ENCODE assay signal across 1 cellular context in the genomic region with DNA sequence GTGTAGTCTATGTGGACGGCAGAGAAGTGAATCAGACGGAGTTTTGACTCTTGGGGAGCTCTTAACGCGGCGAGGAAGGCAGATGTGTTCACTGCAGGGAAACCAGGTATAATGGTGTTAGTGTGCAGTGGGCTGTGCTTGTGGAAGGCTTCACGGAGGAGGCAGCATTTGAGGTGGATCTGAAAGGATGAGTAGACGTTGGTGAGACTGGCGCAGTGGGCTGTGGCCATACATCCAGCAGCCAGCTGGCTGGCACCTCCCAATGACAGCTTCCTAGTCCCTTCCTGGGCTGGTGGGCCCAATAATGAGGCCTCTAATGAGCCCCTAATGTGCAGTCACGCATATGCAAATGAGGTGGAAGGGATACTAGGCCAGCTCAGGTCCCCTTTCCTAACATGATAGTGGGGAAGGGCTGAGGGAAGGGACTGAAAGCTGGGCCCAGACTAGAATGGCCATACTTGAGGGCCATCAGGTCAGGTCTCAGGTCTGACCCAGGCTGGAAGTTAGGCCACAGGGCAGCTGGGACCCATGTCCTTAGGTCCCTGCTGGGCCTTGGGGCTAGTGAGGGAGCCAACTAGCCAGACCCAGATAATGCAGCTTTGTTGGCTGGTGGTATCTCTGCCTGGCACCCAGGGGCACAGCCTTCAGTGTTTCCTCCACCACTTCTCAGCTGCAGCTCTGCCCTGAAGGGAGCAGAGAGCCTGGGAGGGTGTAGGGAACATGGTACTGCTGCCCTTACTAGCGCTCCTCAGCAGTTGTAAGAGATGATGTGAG.
TF ChIP-seq lines count a peak whose summit lies in the region.

No MANE protein-coding gene starts in this region.

TF ChIP-seq in GM23338, 12 proteins besides CTCF, POLR2A, EP300 and RAD21 (continued from another document):
- TF ChIP-seq, protein P1, sequence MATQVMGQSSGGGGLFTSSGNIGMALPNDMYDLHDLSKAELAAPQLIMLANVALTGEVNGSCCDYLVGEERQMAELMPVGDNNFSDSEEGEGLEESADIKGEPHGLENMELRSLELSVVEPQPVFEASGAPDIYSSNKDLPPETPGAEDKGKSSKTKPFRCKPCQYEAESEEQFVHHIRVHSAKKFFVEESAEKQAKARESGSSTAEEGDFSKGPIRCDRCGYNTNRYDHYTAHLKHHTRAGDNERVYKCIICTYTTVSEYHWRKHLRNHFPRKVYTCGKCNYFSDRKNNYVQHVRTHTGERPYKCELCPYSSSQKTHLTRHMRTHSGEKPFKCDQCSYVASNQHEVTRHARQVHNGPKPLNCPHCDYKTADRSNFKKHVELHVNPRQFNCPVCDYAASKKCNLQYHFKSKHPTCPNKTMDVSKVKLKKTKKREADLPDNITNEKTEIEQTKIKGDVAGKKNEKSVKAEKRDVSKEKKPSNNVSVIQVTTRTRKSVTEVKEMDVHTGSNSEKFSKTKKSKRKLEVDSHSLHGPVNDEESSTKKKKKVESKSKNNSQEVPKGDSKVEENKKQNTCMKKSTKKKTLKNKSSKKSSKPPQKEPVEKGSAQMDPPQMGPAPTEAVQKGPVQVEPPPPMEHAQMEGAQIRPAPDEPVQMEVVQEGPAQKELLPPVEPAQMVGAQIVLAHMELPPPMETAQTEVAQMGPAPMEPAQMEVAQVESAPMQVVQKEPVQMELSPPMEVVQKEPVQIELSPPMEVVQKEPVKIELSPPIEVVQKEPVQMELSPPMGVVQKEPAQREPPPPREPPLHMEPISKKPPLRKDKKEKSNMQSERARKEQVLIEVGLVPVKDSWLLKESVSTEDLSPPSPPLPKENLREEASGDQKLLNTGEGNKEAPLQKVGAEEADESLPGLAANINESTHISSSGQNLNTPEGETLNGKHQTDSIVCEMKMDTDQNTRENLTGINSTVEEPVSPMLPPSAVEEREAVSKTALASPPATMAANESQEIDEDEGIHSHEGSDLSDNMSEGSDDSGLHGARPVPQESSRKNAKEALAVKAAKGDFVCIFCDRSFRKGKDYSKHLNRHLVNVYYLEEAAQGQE (IDR thresholded peaks at IDR 0.05; ENCODE audit: unreplicated experiment): no peak
- TF ChIP-seq, protein P2, sequence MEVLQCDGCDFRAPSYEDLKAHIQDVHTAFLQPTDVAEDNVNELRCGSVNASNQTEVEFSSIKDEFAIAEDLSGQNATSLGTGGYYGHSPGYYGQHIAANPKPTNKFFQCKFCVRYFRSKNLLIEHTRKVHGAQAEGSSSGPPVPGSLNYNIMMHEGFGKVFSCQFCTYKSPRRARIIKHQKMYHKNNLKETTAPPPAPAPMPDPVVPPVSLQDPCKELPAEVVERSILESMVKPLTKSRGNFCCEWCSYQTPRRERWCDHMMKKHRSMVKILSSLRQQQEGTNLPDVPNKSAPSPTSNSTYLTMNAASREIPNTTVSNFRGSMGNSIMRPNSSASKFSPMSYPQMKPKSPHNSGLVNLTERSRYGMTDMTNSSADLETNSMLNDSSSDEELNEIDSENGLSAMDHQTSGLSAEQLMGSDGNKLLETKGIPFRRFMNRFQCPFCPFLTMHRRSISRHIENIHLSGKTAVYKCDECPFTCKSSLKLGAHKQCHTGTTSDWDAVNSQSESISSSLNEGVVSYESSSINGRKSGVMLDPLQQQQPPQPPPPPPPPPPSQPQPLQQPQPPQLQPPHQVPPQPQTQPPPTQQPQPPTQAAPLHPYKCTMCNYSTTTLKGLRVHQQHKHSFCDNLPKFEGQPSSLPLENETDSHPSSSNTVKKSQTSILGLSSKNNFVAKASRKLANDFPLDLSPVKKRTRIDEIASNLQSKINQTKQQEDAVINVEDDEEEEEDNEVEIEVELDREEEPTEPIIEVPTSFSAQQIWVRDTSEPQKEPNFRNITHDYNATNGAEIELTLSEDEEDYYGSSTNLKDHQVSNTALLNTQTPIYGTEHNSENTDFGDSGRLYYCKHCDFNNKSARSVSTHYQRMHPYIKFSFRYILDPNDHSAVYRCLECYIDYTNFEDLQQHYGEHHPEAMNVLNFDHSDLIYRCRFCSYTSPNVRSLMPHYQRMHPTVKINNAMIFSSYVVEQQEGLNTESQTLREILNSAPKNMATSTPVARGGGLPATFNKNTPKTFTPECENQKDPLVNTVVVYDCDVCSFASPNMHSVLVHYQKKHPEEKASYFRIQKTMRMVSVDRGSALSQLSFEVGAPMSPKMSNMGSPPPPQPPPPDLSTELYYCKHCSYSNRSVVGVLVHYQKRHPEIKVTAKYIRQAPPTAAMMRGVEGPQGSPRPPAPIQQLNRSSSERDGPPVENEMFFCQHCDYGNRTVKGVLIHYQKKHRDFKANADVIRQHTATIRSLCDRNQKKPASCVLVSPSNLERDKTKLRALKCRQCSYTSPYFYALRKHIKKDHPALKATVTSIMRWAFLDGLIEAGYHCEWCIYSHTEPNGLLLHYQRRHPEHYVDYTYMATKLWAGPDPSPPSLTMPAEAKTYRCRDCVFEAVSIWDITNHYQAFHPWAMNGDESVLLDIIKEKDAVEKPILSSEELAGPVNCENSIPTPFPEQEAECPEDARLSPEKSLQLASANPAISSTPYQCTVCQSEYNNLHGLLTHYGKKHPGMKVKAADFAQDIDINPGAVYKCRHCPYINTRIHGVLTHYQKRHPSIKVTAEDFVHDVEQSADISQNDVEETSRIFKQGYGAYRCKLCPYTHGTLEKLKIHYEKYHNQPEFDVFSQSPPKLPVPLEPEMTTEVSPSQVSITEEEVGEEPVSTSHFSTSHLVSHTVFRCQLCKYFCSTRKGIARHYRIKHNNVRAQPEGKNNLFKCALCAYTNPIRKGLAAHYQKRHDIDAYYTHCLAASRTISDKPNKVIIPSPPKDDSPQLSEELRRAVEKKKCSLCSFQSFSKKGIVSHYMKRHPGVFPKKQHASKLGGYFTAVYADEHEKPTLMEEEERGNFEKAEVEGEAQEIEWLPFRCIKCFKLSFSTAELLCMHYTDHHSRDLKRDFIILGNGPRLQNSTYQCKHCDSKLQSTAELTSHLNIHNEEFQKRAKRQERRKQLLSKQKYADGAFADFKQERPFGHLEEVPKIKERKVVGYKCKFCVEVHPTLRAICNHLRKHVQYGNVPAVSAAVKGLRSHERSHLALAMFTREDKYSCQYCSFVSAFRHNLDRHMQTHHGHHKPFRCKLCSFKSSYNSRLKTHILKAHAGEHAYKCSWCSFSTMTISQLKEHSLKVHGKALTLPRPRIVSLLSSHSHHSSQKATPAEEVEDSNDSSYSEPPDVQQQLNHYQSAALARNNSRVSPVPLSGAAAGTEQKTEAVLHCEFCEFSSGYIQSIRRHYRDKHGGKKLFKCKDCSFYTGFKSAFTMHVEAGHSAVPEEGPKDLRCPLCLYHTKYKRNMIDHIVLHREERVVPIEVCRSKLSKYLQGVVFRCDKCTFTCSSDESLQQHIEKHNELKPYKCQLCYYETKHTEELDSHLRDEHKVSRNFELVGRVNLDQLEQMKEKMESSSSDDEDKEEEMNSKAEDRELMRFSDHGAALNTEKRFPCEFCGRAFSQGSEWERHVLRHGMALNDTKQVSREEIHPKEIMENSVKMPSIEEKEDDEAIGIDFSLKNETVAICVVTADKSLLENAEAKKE (CRISPR knock-in tag; IDR thresholded peaks at IDR 0.05): no peak
- TF ChIP-seq EZH2phosphoT487 (IDR thresholded peaks at IDR 0.05; ENCODE audit: unreplicated experiment) (no peak), NANOG (IDR thresholded peaks at IDR 0.05; ENCODE audit: borderline replicate concordance) (no peak)
